In the genomic region with DNA sequence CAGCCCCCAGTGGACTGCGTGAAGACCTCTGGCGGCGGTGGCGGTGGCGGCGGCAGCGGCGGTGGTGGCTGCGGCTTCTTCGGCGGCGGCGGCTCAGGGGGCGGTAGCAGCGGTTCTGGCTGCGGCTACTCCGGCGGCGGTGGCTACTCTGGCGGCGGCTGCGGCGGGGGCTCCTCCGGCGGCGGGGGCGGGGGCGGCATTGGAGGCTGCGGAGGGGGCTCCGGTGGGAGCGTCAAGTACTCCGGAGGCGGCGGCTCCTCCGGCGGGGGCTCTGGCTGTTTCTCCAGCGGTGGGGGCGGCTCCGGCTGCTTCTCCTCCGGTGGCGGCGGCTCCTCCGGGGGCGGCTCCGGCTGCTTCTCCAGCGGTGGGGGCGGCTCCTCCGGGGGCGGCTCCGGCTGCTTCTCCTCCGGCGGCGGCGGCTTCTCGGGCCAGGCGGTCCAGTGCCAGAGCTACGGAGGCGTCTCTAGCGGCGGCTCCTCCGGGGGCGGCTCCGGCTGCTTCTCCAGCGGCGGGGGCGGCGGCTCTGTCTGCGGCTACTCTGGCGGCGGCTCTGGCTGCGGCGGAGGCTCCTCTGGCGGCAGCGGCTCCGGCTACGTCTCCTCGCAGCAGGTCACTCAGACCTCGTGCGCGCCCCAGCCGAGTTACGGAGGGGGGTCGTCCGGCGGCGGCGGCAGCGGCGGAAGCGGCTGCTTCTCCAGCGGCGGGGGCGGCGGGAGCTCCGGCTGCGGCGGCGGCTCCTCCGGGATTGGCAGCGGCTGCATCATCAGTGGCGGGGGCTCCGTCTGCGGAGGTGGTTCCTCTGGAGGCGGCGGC, we compare ENCODE assay signal across 8 cellular contexts. TPM values are rescaled to one million over a fixed set of nuclear protein-coding genes. Genes with fewer than 3 reads are reported as not detected.
A peak's percentile ranks its signal among the peaks of the same experiment; 100 is the strongest.
DNase-seq lines count a peak whose midpoint lies in the region; ATAC-seq and TF ChIP-seq lines count a peak whose summit lies in the region.

No MANE protein-coding gene starts in this region.

- TF ChIP-seq POLR2A in esophagus squamous epithelium (IDR thresholded peaks at IDR 0.05): no peak

- peaks cover 67% of the 10 kb centered on the region for H3K27me3 Mint-ChIP-seq in osteocyte (ENCODE audit: unreplicated experiment)

- DNase-seq in NCI-H2171 treated with DMSO at 0.1 percent for 48 hours (lab: John Stamatoyannopoulos, UW) (peak; percentile 38), NCI-H2171 (lab: John Stamatoyannopoulos, UW) (no peak), esophagus squamous epithelium (lab: John Stamatoyannopoulos, UW) (no peak), osteocyte (ENCODE audit: extremely low spot score, unreplicated experiment) (no peak), ecto neural progenitor cell (ENCODE audit: low spot score) (no peak)
- DNase-seq in activated CD4-positive, alpha-beta T cell treated with anti-CD3 and anti-CD28 coated beads, Interleukin-2, amount 50 U/mL, for 48 hours: peak; percentile 7 to 20
- DNase-seq in effector CD8-positive, alpha-beta T cell (lab: John Stamatoyannopoulos, UW): no peak

- peaks cover 7 to 26% (median 14%) of the 10 kb centered on the region in 3 donors for H3K4me1 ChIP-seq in esophagus squamous epithelium

- H3K4me3 ChIP-seq in esophagus squamous epithelium: peak overlapping the region; percentile 34 to 71 (median 44)

- H3K4me1 Mint-ChIP-seq in osteocyte (ENCODE audit: unreplicated experiment): peaks cover 12% of the 10 kb centered on the region

- TF ChIP-seq CTCF in esophagus squamous epithelium (IDR thresholded peaks at IDR 0.05): no peak
- no peak for TF ChIP-seq CTCF in osteocyte (IDR thresholded peaks at IDR 0.05)

- intact Hi-C loops in esophagus squamous epithelium (cut with DNase I): no loop called here

- no peaks in the 10 kb centered on the region for H3K36me3 ChIP-seq in esophagus squamous epithelium

- peaks cover 0 to 64% (median 0%) of the 10 kb centered on the region in 4 donors for H3K27me3 ChIP-seq in esophagus squamous epithelium

- no peak overlapping the region for H3K27ac ChIP-seq in esophagus squamous epithelium

- WGBS in esophagus squamous epithelium, 2 donors: no CpG with 5 or more reads among the region's 105 CpGs

- no peak overlapping the region for H3K27ac Mint-ChIP-seq in osteocyte (ENCODE audit: unreplicated experiment)

- no peak for ATAC-seq in HG02973 (IDR thresholded peaks at IDR 0.05; ENCODE audit: unreplicated experiment)

- H3K9me3 Mint-ChIP-seq in osteocyte (ENCODE audit: unreplicated experiment): no peaks in the 10 kb centered on the region

- no peaks in the 10 kb centered on the region for H3K36me3 Mint-ChIP-seq in osteocyte (ENCODE audit: unreplicated experiment)

- no peaks in the 10 kb centered on the region for H3K9me3 ChIP-seq in esophagus squamous epithelium

- peak overlapping the region; percentile 60 for H3K4me3 Mint-ChIP-seq in osteocyte (ENCODE audit: unreplicated experiment)

RNA-seq across cellular contexts. Expression of a gene that starts 1.7 kb away (rescaled TPM):
- total RNA-seq in esophagus squamous epithelium (not detected), osteocyte (not detected in 2 replicates)

RNA-seq across cellular contexts. Expression of a gene that starts 43.8 kb away (rescaled TPM):
- not detected for total RNA-seq in esophagus squamous epithelium
- total RNA-seq in osteocyte: not detected in 2 replicates

RNA-seq across cellular contexts. Expression of a gene that starts 51.6 kb away (rescaled TPM):
- total RNA-seq in esophagus squamous epithelium: 10 to 100 TPM; 14.3 to 44.0 (median 23.8) TPM
- not detected in 2 replicates for total RNA-seq in osteocyte

RNA-seq across cellular contexts. Expression of a gene that starts 58.0 kb away (rescaled TPM):
- total RNA-seq in esophagus squamous epithelium (not detected), osteocyte (not detected in 2 replicates)

Comparison
In these comparisons a context has a peak if more than half of its experiments do, and no peak if none do; other contexts are left out.
1. DNase-seq: peak in NCI-H2171 treated with DMSO at 0.1 percent for 48 hours (single experiment) and activated CD4-positive, alpha-beta T cell treated with anti-CD3 and anti-CD28 coated beads, Interleukin-2, amount 50 U/mL, for 48 hours (2 of 2); none in NCI-H2171 (single experiment), esophagus squamous epithelium (single experiment), osteocyte (single experiment), ecto neural progenitor cell (single experiment) and effector CD8-positive, alpha-beta T cell (single experiment).
2. RNA of a gene that starts 51.6 kb away (total RNA-seq): 14.3 to 44.0 TPM in esophagus squamous epithelium; not detected in osteocyte; every median in the first group is over 10 times any median in the second.